19 cellular contexts compared by ENCODE assay signal in genomic region chr12:106971065-106971464, GRCh38. TPM values are rescaled to one million over a fixed set of nuclear protein-coding genes. Genes with fewer than 3 reads are reported as not detected.
DNase-seq lines count a peak whose midpoint lies in the region; ATAC-seq, FAIRE-seq and TF ChIP-seq lines count a peak whose summit lies in the region.
"Had no signal": no experiment of that assay in that cellular context is flagged by ENCODE, and none has a peak within 500 bp of the region (broad histone marks: within the 10 kb centered on the region; RNA-seq: fewer than 3 reads in every experiment).

No MANE protein-coding gene starts in this region.

- CTCF ChIA-PET in K562 (lab: Yijun Ruan, JAX; ENCODE audit: low intra/inter-chr PET ratio): no interaction called here
- CTCF ChIA-PET in CD8-positive, alpha-beta T cell (lab: Charles Lee): interaction anchor here (1.0 kb wide), 1 partner anchor 120 kb away, joined by 4 read pairs; no protein-coding TSS in a partner anchor

- no peak overlapping the region for H3K4me2 ChIP-seq in K562 (ENCODE audit: insufficient read depth, low read length)
- H3K4me2 ChIP-seq: BLaER1 treated with 17β-estradiol and CSF1 and Interleukin-3, amounts not matched to agents 10 nM and 100 nM; KMS-11 had no signal

- no peaks in the 10 kb centered on the region for H3K9me1 ChIP-seq in K562 (ENCODE audit: control insufficient read depth, insufficient read depth, low read length)

- peaks cover 74% of the 10 kb centered on the region for H3K36me3 Mint-ChIP-seq in activated T-cell treated with anti-CD3 and anti-CD28 coated beads, Interleukin-2, amount 50 U/mL, for 24 hours (ENCODE audit: low read depth)
- H3K36me3 Mint-ChIP-seq in activated T-cell treated with anti-CD3 and anti-CD28 coated beads, Interleukin-2, amount 50 U/mL, for 4 hours (ENCODE audit: insufficient read depth): peaks cover 26% of the 10 kb centered on the region
- H3K36me3 Mint-ChIP-seq in nephron progenitor cell (ENCODE audit: low read depth): peaks cover 49% of the 10 kb centered on the region
- peaks cover 64% of the 10 kb centered on the region for H3K36me3 Mint-ChIP-seq in CD8-positive, alpha-beta T cell

- no peak for DNase-seq in activated T-cell treated with anti-CD3 and anti-CD28 coated beads, Interleukin-2, amount 50 U/mL, for 24 hours
- DNase-seq in activated T-cell treated with anti-CD3 and anti-CD28 coated beads, Interleukin-2, amount 50 U/mL, for 4 hours: no peak
- no peak for DNase-seq in GM12891 (ENCODE audit: insufficient read length, low spot score)
- no peak for DNase-seq in K562 (ENCODE audit: extremely low read depth in 1 of 4, low spot score in 3 of 4)
- no peak for DNase-seq in nephron progenitor cell
- no peak for DNase-seq in DMS 273 treated with DMSO at 0.1 percent for 48 hours (lab: John Stamatoyannopoulos, UW)
- DNase-seq in CD8-positive, alpha-beta T cell: no peak
- DNase-seq: COR-L47, DMS153, GOT3, NCI-H1048, NCI-H146, NCI-H2081 treated with DMSO at 0.1 percent for 48 hours, NCI-H510A treated with DMSO at 0.1 percent for 48 hours, Peyer's patch had no signal

- in situ Hi-C loops in K562 (cut with MboI): no loop called here

- ATAC-seq in activated T-cell treated with anti-CD3 and anti-CD28 coated beads, Interleukin-2, amount 50 U/mL, for 4 hours: no peak
- ATAC-seq in K562 (no peak), HG03571 (IDR thresholded peaks at IDR 0.05; ENCODE audit: unreplicated experiment) (no peak)
- ATAC-seq in CD8-positive, alpha-beta T cell: no peak
- ATAC-seq: Right ventricle myocardium inferior had no signal

- intact Hi-C loops in K562 (cut with micrococcal nuclease): no loop called here
- intact Hi-C loops in CD8-positive, alpha-beta T cell (cut with DNase I, micrococcal nuclease): no loop called here

- H3K27me3 Mint-ChIP-seq in activated T-cell treated with anti-CD3 and anti-CD28 coated beads, Interleukin-2, amount 50 U/mL, for 24 hours: no peaks in the 10 kb centered on the region
- H3K27me3 Mint-ChIP-seq in activated T-cell treated with anti-CD3 and anti-CD28 coated beads, Interleukin-2, amount 50 U/mL, for 4 hours (ENCODE audit: low read depth): no peaks in the 10 kb centered on the region
- H3K27me3 Mint-ChIP-seq in nephron progenitor cell (ENCODE audit: low read depth, poor library complexity): no peaks in the 10 kb centered on the region
- no peaks in the 10 kb centered on the region for H3K27me3 Mint-ChIP-seq in CD8-positive, alpha-beta T cell (ENCODE audit: low read depth)

- TF ChIP-seq POLR2A in GM12891 (IDR thresholded peaks at IDR 0.05; ENCODE audit: low read depth, low read length): no peak
- TF ChIP-seq POLR2A in K562 (conservative IDR thresholded peaks at IDR 0.05): no peak

- TF ChIP-seq CTCF in K562 (IDR thresholded peaks at IDR 0.05 in 2 of 3, conservative IDR thresholded peaks at IDR 0.05 in 1 of 3; ENCODE audit: insufficient read depth in 2 of 3, low read depth in 1 of 3, low read length in 3 of 3): no peak
- no peak for TF ChIP-seq CTCF in nephron progenitor cell (IDR thresholded peaks at IDR 0.05)
- TF ChIP-seq CTCF in CD8-positive, alpha-beta T cell (IDR thresholded peaks at IDR 0.05): no peak

- peak overlapping the region; percentile 7 for H3K27ac Mint-ChIP-seq in activated T-cell treated with anti-CD3 and anti-CD28 coated beads, Interleukin-2, amount 50 U/mL, for 24 hours
- peak overlapping the region; percentile 16 for H3K27ac Mint-ChIP-seq in nephron progenitor cell
- no peak overlapping the region for H3K27ac Mint-ChIP-seq in CD8-positive, alpha-beta T cell

- no peaks in the 10 kb centered on the region for H4K20me1 ChIP-seq in K562 (replicated peaks; ENCODE audit: control insufficient read depth, insufficient read depth, low read length)

- 77% methylated on average over 2 of the region's 2 CpGs for WGBS in K562 (ENCODE audit: insufficient coverage, low coverage, missing lambda C conversion rate)

- peaks cover 2 to 22% of the 10 kb centered on the region in 2 experiments for H3K4me1 ChIP-seq in K562 (replicated peaks in 1 of 2; ENCODE audit: control insufficient read depth in 2 of 2, insufficient read depth in 2 of 2, low read length in 2 of 2)
- H3K4me1 ChIP-seq in CD8-positive, alpha-beta T cell (ENCODE audit: insufficient read depth, low read length): no peaks in the 10 kb centered on the region

- peaks cover 15% of the 10 kb centered on the region; the same call in 2 of the 3 replicates for H3K79me2 ChIP-seq in K562 (ENCODE audit: control insufficient read depth, insufficient read depth, low read length)

- no peak overlapping the region for H3K9ac ChIP-seq in K562 (ENCODE audit: insufficient read depth in 1 of 2, low read depth in 2 of 2, low read length in 2 of 2)
- H3K9ac ChIP-seq: BLaER1 treated with 17β-estradiol and CSF1 and Interleukin-3, amounts not matched to agents 10 nM and 100 nM; KMS-11 had no signal

- no peaks in the 10 kb centered on the region for H3K9me3 ChIP-seq in K562 (replicated peaks; ENCODE audit: control insufficient read depth, insufficient read depth, low read depth, low read length)
- no peaks in the 10 kb centered on the region for H3K9me3 ChIP-seq in CD8-positive, alpha-beta T cell (ENCODE audit: low read length)
- H3K9me3 ChIP-seq: BLaER1 treated with 17β-estradiol and CSF1 and Interleukin-3, amounts not matched to agents 10 nM and 100 nM; Peyer's patch had no signal

- H3K9me3 Mint-ChIP-seq in activated T-cell treated with anti-CD3 and anti-CD28 coated beads, Interleukin-2, amount 50 U/mL, for 24 hours: no peaks in the 10 kb centered on the region
- H3K9me3 Mint-ChIP-seq in activated T-cell treated with anti-CD3 and anti-CD28 coated beads, Interleukin-2, amount 50 U/mL, for 4 hours: no peaks in the 10 kb centered on the region
- no peaks in the 10 kb centered on the region for H3K9me3 Mint-ChIP-seq in nephron progenitor cell
- H3K9me3 Mint-ChIP-seq in CD8-positive, alpha-beta T cell: no peaks in the 10 kb centered on the region

- peaks cover 26% of the 10 kb centered on the region for H3K4me1 Mint-ChIP-seq in activated T-cell treated with anti-CD3 and anti-CD28 coated beads, Interleukin-2, amount 50 U/mL, for 24 hours (ENCODE audit: low read depth)
- H3K4me1 Mint-ChIP-seq in activated T-cell treated with anti-CD3 and anti-CD28 coated beads, Interleukin-2, amount 50 U/mL, for 4 hours (ENCODE audit: low read depth): peaks cover 12% of the 10 kb centered on the region
- no peaks in the 10 kb centered on the region for H3K4me1 Mint-ChIP-seq in nephron progenitor cell
- H3K4me1 Mint-ChIP-seq in CD8-positive, alpha-beta T cell (ENCODE audit: low read depth): peaks cover 15% of the 10 kb centered on the region

- H3K4me3 ChIP-seq in K562: no peak overlapping the region
- no peak overlapping the region for H3K4me3 ChIP-seq in CD8-positive, alpha-beta T cell (ENCODE audit: low read depth, low read length)
- H3K4me3 ChIP-seq: BLaER1 treated with 17β-estradiol and CSF1 and Interleukin-3, amounts not matched to agents 10 nM and 100 nM; Peyer's patch had no signal

- no peak for TF ChIP-seq EP300 in K562 (IDR thresholded peaks at IDR 0.05; ENCODE audit: low read length)

- H2AFZ ChIP-seq in K562 (ENCODE audit: low read depth, low read length): no peak overlapping the region

- peaks cover 56% of the 10 kb centered on the region for H3K36me3 ChIP-seq in K562 (ENCODE audit: control insufficient read depth, insufficient read depth, low read length)
- H3K36me3 ChIP-seq in CD8-positive, alpha-beta T cell (ENCODE audit: insufficient read depth, low read length): peaks cover 19% of the 10 kb centered on the region

- no peaks in the 10 kb centered on the region for H3K27me3 ChIP-seq in K562 (ENCODE audit: control insufficient read depth in 2 of 2, insufficient read depth in 2 of 2, low read length in 2 of 2)
- H3K27me3 ChIP-seq in CD8-positive, alpha-beta T cell (ENCODE audit: insufficient read depth, low read length): no peaks in the 10 kb centered on the region
- H3K27me3 ChIP-seq: BLaER1 treated with 17β-estradiol and CSF1 and Interleukin-3, amounts not matched to agents 10 nM and 100 nM; Peyer's patch had no signal

- H3K4me3 Mint-ChIP-seq in activated T-cell treated with anti-CD3 and anti-CD28 coated beads, Interleukin-2, amount 50 U/mL, for 24 hours: no peak overlapping the region
- H3K4me3 Mint-ChIP-seq in activated T-cell treated with anti-CD3 and anti-CD28 coated beads, Interleukin-2, amount 50 U/mL, for 4 hours: no peak overlapping the region
- H3K4me3 Mint-ChIP-seq in nephron progenitor cell: no peak overlapping the region
- no peak overlapping the region for H3K4me3 Mint-ChIP-seq in CD8-positive, alpha-beta T cell

- FAIRE-seq in GM12891 (lab: Jason Lieb, UNC) (peak; percentile 68), K562 (lab: Jason Lieb, UNC) (no peak)

- H3K27ac ChIP-seq in K562 (ENCODE audit: extremely low read depth, low read depth, low read length): peak overlapping the region; percentile 5; the same call in 1 of the 3 replicates
- H3K27ac ChIP-seq in CD8-positive, alpha-beta T cell (ENCODE audit: low read depth, low read length): no peak overlapping the region
- H3K27ac ChIP-seq: BLaER1 treated with 17β-estradiol and CSF1 and Interleukin-3, amounts not matched to agents 10 nM and 100 nM; KMS-11; Peyer's patch had no signal

- no TSS peak for BruUV-seq in K562 (replicated peaks; lab: Mats Ljungman, UMichigan)

- no peak for TF ChIP-seq RAD21 in K562 (CRISPR knock-in tag; conservative IDR thresholded peaks at IDR 0.05 in 1 of 2, IDR thresholded peaks at IDR 0.05 in 1 of 2)

- POLR2A ChIA-PET in K562 (lab: Yijun Ruan, JAX): interaction anchor here (0.6 to 4.0 kb wide), 7 partner anchors 8 to 35 kb away, joined by 3 to 22 read pairs (median 6); partner anchors contain the start of gene TMEM263
- POLR2A ChIA-PET in CD8-positive, alpha-beta T cell (lab: Charles Lee): interaction anchor here (1.0 kb wide), 1 partner anchor 13 kb away, joined by 3 read pairs; no protein-coding TSS in a partner anchor

RNA-seq across cellular contexts. Expression of gene TMEM263, which starts 15.4 kb away (rescaled TPM):
- 10 to 100 TPM; 13.5 to 16.2 (median 16.1) TPM for total RNA-seq in activated T-cell treated with anti-CD3 and anti-CD28 coated beads, Interleukin-2, amount 50 U/mL, for 4 hours
- polyA plus RNA-seq in GM12891 (2012; ENCODE audit: low read depth, missing spikeins): 18.4 TPM
- total RNA-seq in K562 (2011; cell fraction: chromatin; rRNA removed; ENCODE audit: low replicate concordance): 16.9 and 65.5 TPM in 2 replicates
- total RNA-seq in K562 (2011; cell fraction: nucleolus; rRNA removed): 8.3 and 13.7 TPM in 2 replicates
- total RNA-seq in K562 (2011; cell fraction: nucleoplasm; rRNA removed): 27.2 and 42.5 TPM in 2 replicates
- 14.8 and 18.7 TPM in 2 replicates for total RNA-seq in K562 (2014; rRNA removed)
- total RNA-seq in K562 (2014; rRNA removed; fragmentation: Illumina TruSeq; extraction: Trizol): 31.6 and 35.0 TPM in 2 replicates
- total RNA-seq in K562 (2015; rRNA removed; fragmentation: Illumina TruSeq; extraction: Trizol): 24.1 and 26.4 TPM in 2 replicates
- total RNA-seq in K562 (2021): 26.7 and 27.4 TPM in 2 replicates
- 36.7 and 37.8 TPM in 2 replicates for polyA plus RNA-seq in K562 (2011; rRNA removed)
- 11.5 and 19.9 TPM in 2 replicates for polyA plus RNA-seq in K562 (2011; cell fraction: cytosol; rRNA removed)
- polyA plus RNA-seq in K562 (2011; cell fraction: nucleus; rRNA removed): 12.5 and 19.9 TPM in 2 replicates
- 21.6 and 24.9 TPM in 2 replicates for polyA plus RNA-seq in K562 (2012)
- polyA plus RNA-seq in K562 (2014; fragmentation: Illumina TruSeq; extraction: Trizol): 22.3 and 24.4 TPM in 2 replicates
- polyA plus RNA-seq in K562 (2014; fragmentation: Nextera tagmentation; extraction: Ambion mirVana): 10 to 100 TPM; 14.8 to 17.8 TPM
- 12.6 and 13.7 TPM in 2 replicates for polyA plus RNA-seq in K562 (2014; rRNA removed)
- 67.2 and 88.0 TPM in 2 replicates for polyA minus RNA-seq in K562 (2011; rRNA and poly(A)+ RNA removed)
- 27.7 and 36.7 TPM in 2 replicates for polyA minus RNA-seq in K562 (2011; cell fraction: cytosol; rRNA and poly(A)+ RNA removed)
- polyA minus RNA-seq in K562 (2011; cell fraction: nucleus; rRNA and poly(A)+ RNA removed): 11.0 and 29.5 TPM in 2 replicates
- total RNA-seq in CD8-positive, alpha-beta T cell: 10 to 100 TPM; 34.3 to 35.3 TPM

RNA-seq across cellular contexts. Expression of gene MTERF2, which starts 15.9 kb away (rescaled TPM):
- total RNA-seq in activated T-cell treated with anti-CD3 and anti-CD28 coated beads, Interleukin-2, amount 50 U/mL, for 4 hours: 1 to 10 TPM; 3.5 to 4.1 (median 3.8) TPM
- polyA plus RNA-seq in GM12891 (2012; ENCODE audit: low read depth, missing spikeins): 6.2 TPM
- total RNA-seq in K562 (2011; cell fraction: chromatin; rRNA removed; ENCODE audit: low replicate concordance): 17.7 and 36.2 TPM in 2 replicates
- total RNA-seq in K562 (2011; cell fraction: nucleolus; rRNA removed): 12.2 and 16.4 TPM in 2 replicates
- 24.3 and 33.8 TPM in 2 replicates for total RNA-seq in K562 (2011; cell fraction: nucleoplasm; rRNA removed)
- 26.4 and 35.9 TPM in 2 replicates for total RNA-seq in K562 (2014; rRNA removed)
- total RNA-seq in K562 (2014; rRNA removed; fragmentation: Illumina TruSeq; extraction: Trizol): 29.6 and 34.7 TPM in 2 replicates
- total RNA-seq in K562 (2015; rRNA removed; fragmentation: Illumina TruSeq; extraction: Trizol): 34.1 and 37.0 TPM in 2 replicates
- total RNA-seq in K562 (2021): 30.3 and 33.7 TPM in 2 replicates
- 28.3 and 33.2 TPM in 2 replicates for polyA plus RNA-seq in K562 (2011; rRNA removed)
- polyA plus RNA-seq in K562 (2011; cell fraction: cytosol; rRNA removed): 4.7 and 14.0 TPM in 2 replicates
- 43.6 and 46.2 TPM in 2 replicates for polyA plus RNA-seq in K562 (2011; cell fraction: nucleus; rRNA removed)
- polyA plus RNA-seq in K562 (2012): 21.4 and 28.5 TPM in 2 replicates
- polyA plus RNA-seq in K562 (2014; fragmentation: Illumina TruSeq; extraction: Trizol): 32.5 and 39.5 TPM in 2 replicates
- polyA plus RNA-seq in K562 (2014; fragmentation: Nextera tagmentation; extraction: Ambion mirVana): 10 to 100 TPM; 10.0 to 11.6 TPM
- polyA plus RNA-seq in K562 (2014; rRNA removed): 55.3 and 63.2 TPM in 2 replicates
- 14.2 and 15.7 TPM in 2 replicates for polyA minus RNA-seq in K562 (2011; rRNA and poly(A)+ RNA removed)
- 8.3 TPM in 2 replicates for polyA minus RNA-seq in K562 (2011; cell fraction: cytosol; rRNA and poly(A)+ RNA removed)
- polyA minus RNA-seq in K562 (2011; cell fraction: nucleus; rRNA and poly(A)+ RNA removed): 11.4 and 18.4 TPM in 2 replicates
- 1 to 10 TPM; 3.1 to 4.1 TPM for total RNA-seq in CD8-positive, alpha-beta T cell
